In the genomic region with DNA sequence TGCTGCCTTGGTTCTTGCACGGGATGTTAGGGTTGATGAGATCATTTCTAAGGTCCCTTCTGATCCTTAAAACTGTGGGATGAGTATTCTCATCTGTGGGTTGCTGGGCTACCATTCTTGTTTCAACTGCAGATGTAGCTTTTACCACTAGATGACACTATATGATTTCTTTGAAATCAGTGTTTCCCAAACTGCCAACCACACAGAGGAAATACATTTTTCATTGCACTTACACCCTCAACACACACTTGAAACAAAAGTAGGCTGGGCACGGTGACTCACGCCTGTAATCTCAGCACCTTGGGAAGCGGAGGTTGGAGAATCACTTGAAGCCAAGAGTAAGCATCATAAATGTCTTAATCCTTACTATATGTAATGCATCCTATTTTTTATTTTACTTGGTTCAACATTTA, we compare ENCODE assay signal across 9 cellular contexts. TPM values are rescaled to one million over a fixed set of nuclear protein-coding genes. Genes with fewer than 3 reads are reported as not detected.
DNase-seq lines count a peak whose midpoint lies in the region; ATAC-seq and TF ChIP-seq lines count a peak whose summit lies in the region.
"Had no signal": no experiment of that assay in that cellular context is flagged by ENCODE, and none has a peak within 500 bp of the region (broad histone marks: within the 10 kb centered on the region; RNA-seq: fewer than 3 reads in every experiment).

No MANE protein-coding gene starts in this region.

- peaks cover 18 to 47% (median 27%) of the 10 kb centered on the region in 4 donors for H3K4me1 Mint-ChIP-seq in CD4-positive, CD25-positive, alpha-beta regulatory T cell

- no peaks in the 10 kb centered on the region for H3K9me3 ChIP-seq in CD4-positive, CD25-positive, alpha-beta regulatory T cell (ENCODE audit: control insufficient read depth in 2 of 2, low read length in 2 of 2)
- no peaks in the 10 kb centered on the region for H3K9me3 ChIP-seq in mucosa of descending colon

- H3K9me3 Mint-ChIP-seq in CD4-positive, CD25-positive, alpha-beta regulatory T cell, result no peaks in the 10 kb centered on the region
- H3K9me3 Mint-ChIP-seq: IgD-negative memory B cell had no signal

- no peaks in the 10 kb centered on the region for H3K27me3 ChIP-seq in CD4-positive, CD25-positive, alpha-beta regulatory T cell (ENCODE audit: control insufficient read depth, insufficient read depth, low read length)

- H3K4me3 Mint-ChIP-seq in CD4-positive, CD25-positive, alpha-beta regulatory T cell, result no peak overlapping the region
- H3K4me3 Mint-ChIP-seq: IgD-negative memory B cell had no signal

- H3K36me3 ChIP-seq in CD4-positive, CD25-positive, alpha-beta regulatory T cell (ENCODE audit: control insufficient read depth, insufficient read depth, low read length), result peaks cover 22% of the 10 kb centered on the region
- H3K36me3 ChIP-seq in mucosa of descending colon (ENCODE audit: low read depth), result no peaks in the 10 kb centered on the region

- peaks cover 34% of the 10 kb centered on the region for H3K36me3 Mint-ChIP-seq in CD4-positive, CD25-positive, alpha-beta regulatory T cell

- POLR2A ChIA-PET in HEK293T (lab: Yijun Ruan, JAX), result interaction anchor here (1.5 kb wide), 1 partner anchor 15 kb away, joined by 5 read pairs; the partner anchor contains the start of gene LCMT1

- peaks cover 5% of the 10 kb centered on the region for H3K4me1 ChIP-seq in CD4-positive, CD25-positive, alpha-beta regulatory T cell (ENCODE audit: control insufficient read depth, insufficient read depth, low read length, poor library complexity, severe bottlenecking)
- H3K4me1 ChIP-seq in mucosa of descending colon (ENCODE audit: low read depth), result peaks cover 6% of the 10 kb centered on the region

- no peak overlapping the region for H3K27ac ChIP-seq in CD4-positive, CD25-positive, alpha-beta regulatory T cell (ENCODE audit: insufficient read depth, low read length, poor library complexity, severe bottlenecking)

- TF ChIP-seq CTCF in mucosa of descending colon (IDR thresholded peaks at IDR 0.05), result peak; percentile 27

- peak in 2 of 3 donors; percentile 20 to 72 for DNase-seq in CD4-positive, CD25-positive, alpha-beta regulatory T cell
- DNase-seq in HEK293T (ENCODE audit: extremely low spot score) (peak; percentile 41), cerebellar cortex (ENCODE audit: low spot score) (peak; percentile 49), mucosa of descending colon (peak; percentile 63 to 75 (median 72))

- CTCF ChIA-PET in HEK293T (lab: Yijun Ruan, JAX), result interaction anchor here (0.8 to 1.7 kb wide), 2 partner anchors 8 to 99 kb away, joined by 3 to 12 read pairs; no protein-coding TSS in a partner anchor

- H3K27ac Mint-ChIP-seq in CD4-positive, CD25-positive, alpha-beta regulatory T cell, result peak overlapping the region; percentile 9 to 57 (median 50)

- intact Hi-C loops in mucosa of descending colon (cut with DNase I, micrococcal nuclease), result loop anchor here (5.0 to 10.0 kb wide), 2 partner anchors 75 to 98 kb away; no protein-coding TSS in a partner anchor

- peak overlapping the region; percentile 4 for H3K4me3 ChIP-seq in CD4-positive, CD25-positive, alpha-beta regulatory T cell (ENCODE audit: low read depth, low read length)
- H3K4me3 ChIP-seq in mucosa of descending colon, result no peak overlapping the region

- H3K27me3 Mint-ChIP-seq in CD4-positive, CD25-positive, alpha-beta regulatory T cell, result no peaks in the 10 kb centered on the region
- H3K27me3 Mint-ChIP-seq: IgD-negative memory B cell had no signal

- ATAC-seq in CD4-positive, CD25-positive, alpha-beta regulatory T cell (ENCODE audit: low read depth in 2 of 2), result peak; percentile 66 to 71
- ATAC-seq in SK-N-SH treated with all-trans-retinoic acid at 6 μM for 48 hours (peak; percentile 95), mucosa of descending colon (peak; percentile 96), HG02571 (IDR thresholded peaks at IDR 0.05; ENCODE audit: unreplicated experiment) (no peak), HG03196 (IDR thresholded peaks at IDR 0.05; ENCODE audit: unreplicated experiment) (no peak), GM21723 (IDR thresholded peaks at IDR 0.05; ENCODE audit: unreplicated experiment) (no peak)

TF ChIP-seq in HEK293T, 16 proteins besides CTCF, POLR2A, EP300 and RAD21:
- TF ChIP-seq FOXM1 (IDR thresholded peaks at IDR 0.05; ENCODE audit: borderline replicate concordance) (no peak), SUZ12 (IDR thresholded peaks at IDR 0.05) (no peak)

TF ChIP-seq in SK-N-SH treated with all-trans-retinoic acid at 6 μM for 48 hours, 23 proteins besides CTCF, POLR2A, EP300 and RAD21:
- TF ChIP-seq RARB (CRISPR knock-in tag; IDR thresholded peaks at IDR 0.05), result no peak
- TF ChIP-seq CSDC2 (CRISPR knock-in tag; IDR thresholded peaks at IDR 0.05), result no peak
- TF ChIP-seq ISL1 (CRISPR knock-in tag; IDR thresholded peaks at IDR 0.05), result no peak
- no peak for TF ChIP-seq SNAI2 (CRISPR knock-in tag; IDR thresholded peaks at IDR 0.05)
- no peak for TF ChIP-seq OSR1 (CRISPR knock-in tag; IDR thresholded peaks at IDR 0.05)
- TF ChIP-seq TOX (CRISPR knock-in tag; IDR thresholded peaks at IDR 0.05; ENCODE audit: borderline replicate concordance), result no peak
- no peak for TF ChIP-seq CSRNP3 (CRISPR knock-in tag; IDR thresholded peaks at IDR 0.05)
- TF ChIP-seq ZNF8 (CRISPR knock-in tag; IDR thresholded peaks at IDR 0.05), result no peak
- TF ChIP-seq ZC3H10 (CRISPR knock-in tag; IDR thresholded peaks at IDR 0.05), result no peak
- TF ChIP-seq ESRRG (CRISPR knock-in tag; IDR thresholded peaks at IDR 0.05), result no peak
- TF ChIP-seq BACH2 (CRISPR knock-in tag; IDR thresholded peaks at IDR 0.05; ENCODE audit: borderline replicate concordance), result no peak
- no peak for TF ChIP-seq PPARA (CRISPR knock-in tag; IDR thresholded peaks at IDR 0.05; ENCODE audit: borderline replicate concordance)
- no peak for TF ChIP-seq ZFP30 (CRISPR knock-in tag; IDR thresholded peaks at IDR 0.05)

RNA-seq across cellular contexts. Expression of gene LCMT1, which starts 15.3 kb away (rescaled TPM):
- 44.0 TPM for total RNA-seq in CD4-positive, CD25-positive, alpha-beta regulatory T cell
- 10 to 100 TPM; 46.5 to 70.3 (median 54.5) TPM for polyA plus RNA-seq in CD4-positive, CD25-positive, alpha-beta regulatory T cell
- total RNA-seq in mucosa of descending colon, result 10 to 100 TPM; 41.7 to 55.7 (median 55.7) TPM

Comparison
In these comparisons a context has a peak if more than half of its experiments do, and no peak if none do; other contexts are left out.
1. ATAC-seq: peak in CD4-positive, CD25-positive, alpha-beta regulatory T cell (2 of 2), SK-N-SH treated with all-trans-retinoic acid at 6 μM for 48 hours (single experiment) and mucosa of descending colon (single experiment); none in HG02571 (single experiment), HG03196 (single experiment) and GM21723 (single experiment).
2. Peak in every context shown above with its lines, with median percentiles within 50 percentile points of each other: DNase-seq.